In genomic region chr10:118112496-118113125, GRCh38 we compare ENCODE assay signal across 19 cellular contexts.
"Had no signal": no experiment of that assay in that cellular context is flagged by ENCODE, and none has a peak within 500 bp of the region (broad histone marks: within the 10 kb centered on the region; RNA-seq: fewer than 3 reads in every experiment).

No MANE protein-coding gene starts in this region.

- H3K4me3 ChIP-seq: esophagus muscularis mucosa, prostate gland, skin epidermis, spleen, suprapubic skin had no signal

- H3K36me3 ChIP-seq: esophagus muscularis mucosa, prostate gland, spleen, suprapubic skin had no signal

- H3K27ac ChIP-seq: esophagus muscularis mucosa, prostate gland, spleen, suprapubic skin had no signal

- H3K4me1 ChIP-seq: spleen had no signal

- H3K9me3 ChIP-seq: esophagus muscularis mucosa, prostate gland, spleen, suprapubic skin had no signal

- H3K27me3 ChIP-seq: esophagus muscularis mucosa, suprapubic skin had no signal

- DNase-seq: cortex of kidney; effector memory CD8-positive, alpha-beta T cell; foreskin melanocyte; hypothalamus; immature natural killer cell; islet precursor cell; mesenchymal stem cell; midbrain; naive thymus-derived CD4-positive, alpha-beta T cell; nephron progenitor cell; nucleus accumbens; right cardiac atrium; spleen; stimulated activated naive B cell treated with anti-CD40 and anti-IgM and Interleukin-4, amounts not matched to agents 10 μg/mL and 1 μg/mL and 100 μg/mL, for 72 hours; stimulated activated naive CD8-positive, alpha-beta T cell treated with anti-CD3 and anti-CD28 coated beads, Interleukin-15, amount 100 ng/mL, for 72 hours had no signal
